In genomic region chr3:132723024-132723462, GRCh38 we compare ENCODE assay signal across 8 cellular contexts. TPM values are rescaled to one million over a fixed set of nuclear protein-coding genes. Genes with fewer than 3 reads are reported as not detected.
DNase-seq lines count a peak whose midpoint lies in the region; ATAC-seq and TF ChIP-seq lines count a peak whose summit lies in the region.

No MANE protein-coding gene starts in this region.

- in situ Hi-C loops in astrocyte of the spinal cord (cut with HindIII; ENCODE audit: low sequenced_read_pairs), result no loop called here

- peak overlapping the region; percentile 81 to 95 for H3K27ac ChIP-seq in lung (ENCODE audit: low read depth in 1 of 2, low read length in 1 of 2)
- peak overlapping the region; percentile 83 for H3K27ac ChIP-seq in urinary bladder (ENCODE audit: low read depth)

- H3K36me3 ChIP-seq in GM06990 (ENCODE audit: control insufficient read depth, insufficient read depth, low read length) (no peaks in the 10 kb centered on the region), lung (ENCODE audit: control insufficient read depth in 2 of 2, insufficient read depth in 2 of 2, low read length in 2 of 2) (peaks cover 0 to 1% of the 10 kb centered on the region in 2 donors), urinary bladder (ENCODE audit: insufficient read depth) (no peaks in the 10 kb centered on the region)

- WGBS in lung, 2 donors, result 3 to 4% methylated on average over 17 of the region's 17 CpGs
- WGBS in urinary bladder, result 3% methylated on average over 17 of the region's 17 CpGs

- DNase-seq in GM06990 (ENCODE audit: extremely low read depth, insufficient read length) (no peak), astrocyte of the spinal cord (ENCODE audit: low read depth, low spot score) (no peak), lung (ENCODE audit: low spot score) (no peak), NCI-H187 (lab: John Stamatoyannopoulos, UW) (no peak), A172 (ENCODE audit: low spot score) (no peak)

- ATAC-seq in HG03097 (IDR thresholded peaks at IDR 0.05; ENCODE audit: low FRiP score, unreplicated experiment) (peak; percentile 4), lung (ENCODE audit: insufficient read depth, low FRiP score) (peak; percentile 19), GM18520 (IDR thresholded peaks at IDR 0.05; ENCODE audit: unreplicated experiment) (no peak)

- H3K4me1 ChIP-seq in lung (ENCODE audit: control insufficient read depth in 2 of 2, insufficient read depth in 2 of 2, low read length in 2 of 2) (peaks cover 1 to 17% of the 10 kb centered on the region in 2 donors), urinary bladder (ENCODE audit: insufficient read depth) (no peaks in the 10 kb centered on the region)

- no peak for TF ChIP-seq CTCF in GM06990 (IDR thresholded peaks at IDR 0.05; ENCODE audit: insufficient read depth, low read length, poor library complexity, severe bottlenecking)
- TF ChIP-seq CTCF in astrocyte of the spinal cord (IDR thresholded peaks at IDR 0.05; ENCODE audit: low read depth, low read length), result no peak
- TF ChIP-seq CTCF in lung (IDR thresholded peaks at IDR 0.05; ENCODE audit: control extremely low read depth, extremely low read depth), result no peak

- H3K4me3 ChIP-seq in GM06990 (replicated peaks; ENCODE audit: low read depth, low read length) (peak overlapping the region; percentile 62), astrocyte of the spinal cord (ENCODE audit: low read depth, low read length) (peak overlapping the region; percentile 69), lung (peak overlapping the region; percentile 69), urinary bladder (ENCODE audit: low read depth, low read length) (peak overlapping the region; percentile 58)

- no peaks in the 10 kb centered on the region for H3K9me3 ChIP-seq in lung (ENCODE audit: control insufficient read depth in 2 of 2, insufficient read depth in 1 of 2, low read length in 1 of 2)

- H3K27me3 ChIP-seq in GM06990 (replicated peaks; ENCODE audit: control insufficient read depth, insufficient read depth, low read length) (no peaks in the 10 kb centered on the region), lung (ENCODE audit: control insufficient read depth, insufficient read depth) (no peaks in the 10 kb centered on the region)

RNA-seq across cellular contexts. Expression of gene NPHP3, which starts 0.8 kb away (rescaled TPM):
- 10 to 100 TPM; 17.8 to 67.1 TPM for total RNA-seq in lung
- polyA plus RNA-seq in lung, result 10 to 100 TPM in 1 of 2 donors, 1 to 10 TPM in 1; 5.9 to 15.2 TPM
- total RNA-seq in urinary bladder, result 104 TPM
- polyA plus RNA-seq in urinary bladder, result 13.0 TPM
- 23.9 and 29.8 TPM in 2 replicates for total RNA-seq in A172 (2014; rRNA removed; shearing (Covaris generic))
